In the genomic region with DNA sequence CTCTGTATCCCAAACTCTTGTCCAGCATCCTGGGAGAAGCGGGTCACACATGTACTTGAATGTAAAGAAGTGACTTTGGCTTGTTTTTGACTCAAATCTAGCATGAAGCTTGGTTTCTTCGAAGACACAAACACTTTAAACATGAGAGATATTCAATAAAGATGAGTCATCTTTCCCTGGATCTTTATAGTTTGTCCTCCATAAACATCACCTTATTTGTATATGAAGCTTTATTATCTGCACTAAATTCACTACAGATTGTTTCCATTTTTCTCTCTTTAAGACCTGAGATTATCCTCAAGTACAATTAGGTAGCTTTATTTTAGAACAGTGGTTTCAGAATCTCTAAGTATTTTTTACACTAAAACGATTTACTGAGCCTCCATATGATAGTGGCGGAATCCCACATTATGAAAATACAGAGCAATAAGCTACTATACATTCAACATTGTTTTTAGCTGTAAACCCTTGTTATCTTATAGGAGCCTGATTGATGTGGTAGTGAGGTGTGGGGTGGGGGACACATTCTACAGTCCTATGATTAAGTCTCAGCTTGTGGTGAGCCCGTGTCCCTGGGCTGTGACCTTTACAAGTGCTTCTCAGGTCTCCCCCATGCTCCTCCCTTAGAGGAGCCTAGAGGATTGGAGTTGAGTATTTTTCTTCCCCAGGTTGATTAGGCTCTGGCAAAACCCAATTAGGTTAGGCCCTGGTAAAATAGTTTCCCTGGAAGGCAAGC, we compare ENCODE assay signal across 2 cellular contexts.
TF ChIP-seq lines count a peak whose summit lies in the region.

No MANE protein-coding gene starts in this region.

TF ChIP-seq in HEK293, 187 proteins besides CTCF, POLR2A, EP300 and RAD21:
- TF ChIP-seq ZNF341 (tag by site-specific recombination; IDR thresholded peaks at IDR 0.05; ENCODE audit: low read depth) = no peak
- TF ChIP-seq, protein P1, sequence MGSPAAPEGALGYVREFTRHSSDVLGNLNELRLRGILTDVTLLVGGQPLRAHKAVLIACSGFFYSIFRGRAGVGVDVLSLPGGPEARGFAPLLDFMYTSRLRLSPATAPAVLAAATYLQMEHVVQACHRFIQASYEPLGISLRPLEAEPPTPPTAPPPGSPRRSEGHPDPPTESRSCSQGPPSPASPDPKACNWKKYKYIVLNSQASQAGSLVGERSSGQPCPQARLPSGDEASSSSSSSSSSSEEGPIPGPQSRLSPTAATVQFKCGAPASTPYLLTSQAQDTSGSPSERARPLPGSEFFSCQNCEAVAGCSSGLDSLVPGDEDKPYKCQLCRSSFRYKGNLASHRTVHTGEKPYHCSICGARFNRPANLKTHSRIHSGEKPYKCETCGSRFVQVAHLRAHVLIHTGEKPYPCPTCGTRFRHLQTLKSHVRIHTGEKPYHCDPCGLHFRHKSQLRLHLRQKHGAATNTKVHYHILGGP (tag by site-specific recombination; IDR thresholded peaks at IDR 0.05) = peak; percentile 26; the same call in 1 of the 2 replicates

TF ChIP-seq in K562, 482 proteins besides CTCF, POLR2A, EP300 and RAD21:
- TF ChIP-seq, protein P2, sequence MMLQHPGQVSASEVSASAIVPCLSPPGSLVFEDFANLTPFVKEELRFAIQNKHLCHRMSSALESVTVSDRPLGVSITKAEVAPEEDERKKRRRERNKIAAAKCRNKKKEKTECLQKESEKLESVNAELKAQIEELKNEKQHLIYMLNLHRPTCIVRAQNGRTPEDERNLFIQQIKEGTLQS (IDR thresholded peaks at IDR 0.05) = peak; percentile 32; the same call in 1 of the 2 replicates
- TF ChIP-seq, protein P2 (CRISPR knock-in tag; conservative IDR thresholded peaks at IDR 0.05) = no peak
- TF ChIP-seq ZNF644 (tag; IDR thresholded peaks at IDR 0.05; ENCODE audit: low read depth) (no peak), ZNF282 (CRISPR knock-in tag; IDR thresholded peaks at IDR 0.05) (no peak)
- TF ChIP-seq, protein P3, sequence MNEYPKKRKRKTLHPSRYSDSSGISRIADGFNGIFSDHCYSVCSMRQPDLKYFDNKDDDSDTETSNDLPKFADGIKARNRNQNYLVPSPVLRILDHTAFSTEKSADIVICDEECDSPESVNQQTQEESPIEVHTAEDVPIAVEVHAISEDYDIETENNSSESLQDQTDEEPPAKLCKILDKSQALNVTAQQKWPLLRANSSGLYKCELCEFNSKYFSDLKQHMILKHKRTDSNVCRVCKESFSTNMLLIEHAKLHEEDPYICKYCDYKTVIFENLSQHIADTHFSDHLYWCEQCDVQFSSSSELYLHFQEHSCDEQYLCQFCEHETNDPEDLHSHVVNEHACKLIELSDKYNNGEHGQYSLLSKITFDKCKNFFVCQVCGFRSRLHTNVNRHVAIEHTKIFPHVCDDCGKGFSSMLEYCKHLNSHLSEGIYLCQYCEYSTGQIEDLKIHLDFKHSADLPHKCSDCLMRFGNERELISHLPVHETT (CRISPR knock-in tag; conservative IDR thresholded peaks at IDR 0.05 in 1 of 2, IDR thresholded peaks at IDR 0.05 in 1 of 2) = no peak
